Comparison of ENCODE assay signal across 1 cellular context in the genomic region with DNA sequence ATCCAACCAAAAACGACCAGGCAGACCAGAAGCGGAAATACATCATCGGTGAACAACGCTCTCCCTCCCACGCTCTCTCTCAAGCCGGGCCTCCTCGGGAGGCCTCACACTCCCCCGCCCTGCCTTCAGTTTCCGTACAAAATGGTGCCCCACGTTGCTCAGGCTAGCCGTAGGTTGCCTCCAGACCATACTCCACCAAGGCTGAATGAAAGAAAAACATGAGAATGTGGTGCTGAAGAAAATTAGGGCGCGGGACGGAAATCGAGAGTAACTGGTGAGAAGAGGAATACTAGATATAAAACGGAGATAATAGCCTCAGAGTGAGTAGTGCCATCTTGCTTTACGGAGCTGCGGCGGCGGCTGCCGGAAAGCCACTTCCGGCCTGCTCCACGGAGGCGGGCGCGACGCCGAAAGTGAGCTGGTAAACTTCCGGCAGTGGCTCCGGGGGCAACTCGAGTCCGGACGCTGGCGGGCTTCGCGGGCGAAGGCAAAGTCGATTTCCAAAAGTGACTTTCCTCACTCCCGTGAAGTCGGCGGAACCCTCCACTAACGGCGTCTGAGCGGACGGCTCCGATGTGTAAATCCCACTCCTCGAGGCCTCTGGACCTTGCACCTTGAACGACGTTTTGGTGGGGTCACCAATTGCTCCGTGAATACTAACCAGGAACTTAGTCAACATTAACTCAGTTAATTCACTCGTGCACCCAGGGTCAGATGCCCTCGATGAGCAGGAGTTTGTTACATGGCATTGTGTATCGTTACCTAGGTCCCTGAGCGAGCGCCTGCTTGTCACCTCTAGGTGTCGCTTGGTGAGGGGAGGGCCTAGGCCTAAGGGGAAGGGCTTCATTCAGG.
A peak's percentile ranks its signal among the peaks of the same experiment; 100 is the strongest.
TF ChIP-seq lines count a peak whose summit lies in the region.

TSS of gene SH3BP5L (minus strand) at position 7 of the 852 bp plus-strand sequence. CDS start 980 bp downstream, outside the sequence.

TF ChIP-seq in K562, 482 proteins besides CTCF, POLR2A, EP300 and RAD21 (continued from another document and continues in another):
- TF ChIP-seq, protein P1, sequence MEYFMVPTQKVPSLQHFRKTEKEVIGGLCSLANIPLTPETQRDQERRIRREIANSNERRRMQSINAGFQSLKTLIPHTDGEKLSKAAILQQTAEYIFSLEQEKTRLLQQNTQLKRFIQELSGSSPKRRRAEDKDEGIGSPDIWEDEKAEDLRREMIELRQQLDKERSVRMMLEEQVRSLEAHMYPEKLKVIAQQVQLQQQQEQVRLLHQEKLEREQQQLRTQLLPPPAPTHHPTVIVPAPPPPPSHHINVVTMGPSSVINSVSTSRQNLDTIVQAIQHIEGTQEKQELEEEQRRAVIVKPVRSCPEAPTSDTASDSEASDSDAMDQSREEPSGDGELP (CRISPR knock-in tag; IDR thresholded peaks at IDR 0.05; ENCODE audit: borderline replicate concordance): peak; percentile 42
- no peak for TF ChIP-seq PHB2 (IDR thresholded peaks at IDR 0.05; ENCODE audit: low read depth)
- TF ChIP-seq ZNF12 (CRISPR knock-in tag; IDR thresholded peaks at IDR 0.05): no peak
- peak; percentile 82 for TF ChIP-seq CXXC5 (CRISPR knock-in tag; IDR thresholded peaks at IDR 0.05)
- no peak for TF ChIP-seq SMAD2 (IDR thresholded peaks at IDR 0.05; ENCODE audit: low read depth, low read length)
- TF ChIP-seq ETS2 (tag; IDR thresholded peaks at IDR 0.05; ENCODE audit: borderline replicate concordance, poor library complexity, severe bottlenecking): no peak
- 0 out of 4 replicates have a peak, but pooled peaks of 1 of the 2 experiments have one; percentile 37 for TF ChIP-seq FOXA3 (CRISPR knock-in tag; conservative IDR thresholded peaks at IDR 0.05 in 1 of 2, IDR thresholded peaks at IDR 0.05 in 1 of 2)
- TF ChIP-seq TAF9B (IDR thresholded peaks at IDR 0.05; ENCODE audit: partially characterized antibody): peak; percentile 67
- no peak for TF ChIP-seq HIVEP1 (CRISPR knock-in tag; IDR thresholded peaks at IDR 0.05)
- TF ChIP-seq KLF1 (tag; IDR thresholded peaks at IDR 0.05): no peak; the same call in 1 of the 2 replicates
- TF ChIP-seq ZNF445 (CRISPR knock-in tag; IDR thresholded peaks at IDR 0.05; ENCODE audit: low read depth): no peak
- no peak for TF ChIP-seq ZNF449 (CRISPR knock-in tag; IDR thresholded peaks at IDR 0.05)
- no peak for TF ChIP-seq DNMT1 (IDR thresholded peaks at IDR 0.05)
- TF ChIP-seq RB1 (IDR thresholded peaks at IDR 0.05; ENCODE audit: low read depth): peak; percentile 47; the same call in 1 of the 2 replicates
- TF ChIP-seq RBBP5 (IDR thresholded peaks at IDR 0.05; ENCODE audit: borderline replicate concordance, insufficient read depth, low read length, poor library complexity, severe bottlenecking): peak; percentile 61
- no peak for TF ChIP-seq ZNF780A (CRISPR knock-in tag; IDR thresholded peaks at IDR 0.05)
- no peak; the same call in 1 of the 2 replicates for TF ChIP-seq TARDBP (IDR thresholded peaks at IDR 0.05)
- no peak for TF ChIP-seq TFE3 (CRISPR knock-in tag; IDR thresholded peaks at IDR 0.05)
- TF ChIP-seq GMEB1 (CRISPR knock-in tag; IDR thresholded peaks at IDR 0.05): peak; percentile 13; the same call in 1 of the 2 replicates
- TF ChIP-seq NEUROD1 (IDR thresholded peaks at IDR 0.05; ENCODE audit: borderline replicate concordance, low read depth, low read length, partially characterized antibody): peak; percentile 66
- no peak for TF ChIP-seq PCBP2 (IDR thresholded peaks at IDR 0.05; ENCODE audit: low read depth, low read length, poor library complexity, severe bottlenecking)
- TF ChIP-seq ZNF239 (CRISPR knock-in tag; IDR thresholded peaks at IDR 0.05): peak; percentile 42
- TF ChIP-seq ZNF217 (CRISPR knock-in tag; IDR thresholded peaks at IDR 0.05): no peak
- TF ChIP-seq RBFOX2 (IDR thresholded peaks at IDR 0.05; ENCODE audit: low read depth, low read length): peak; percentile 92
- TF ChIP-seq ELF2 (CRISPR knock-in tag; IDR thresholded peaks at IDR 0.05): peak; percentile 14; the same call in 1 of the 2 replicates
- TF ChIP-seq ZNF280B (CRISPR knock-in tag; IDR thresholded peaks at IDR 0.05): no peak
- TF ChIP-seq ZNF57 (CRISPR knock-in tag; IDR thresholded peaks at IDR 0.05): 0 out of 2 replicates have a peak, but pooled peaks have one; percentile 40
- TF ChIP-seq PTRF (tag; IDR thresholded peaks at IDR 0.05): no peak
- TF ChIP-seq, protein P2, sequence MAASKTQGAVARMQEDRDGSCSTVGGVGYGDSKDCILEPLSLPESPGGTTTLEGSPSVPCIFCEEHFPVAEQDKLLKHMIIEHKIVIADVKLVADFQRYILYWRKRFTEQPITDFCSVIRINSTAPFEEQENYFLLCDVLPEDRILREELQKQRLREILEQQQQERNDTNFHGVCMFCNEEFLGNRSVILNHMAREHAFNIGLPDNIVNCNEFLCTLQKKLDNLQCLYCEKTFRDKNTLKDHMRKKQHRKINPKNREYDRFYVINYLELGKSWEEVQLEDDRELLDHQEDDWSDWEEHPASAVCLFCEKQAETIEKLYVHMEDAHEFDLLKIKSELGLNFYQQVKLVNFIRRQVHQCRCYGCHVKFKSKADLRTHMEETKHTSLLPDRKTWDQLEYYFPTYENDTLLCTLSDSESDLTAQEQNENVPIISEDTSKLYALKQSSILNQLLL (CRISPR knock-in tag; IDR thresholded peaks at IDR 0.05; ENCODE audit: borderline replicate concordance): no peak
- TF ChIP-seq CBFA2T2 (conservative IDR thresholded peaks at IDR 0.05): no peak
- TF ChIP-seq ZNF507 (tag; conservative IDR thresholded peaks at IDR 0.05): no peak
- no peak for TF ChIP-seq MEIS2 (IDR thresholded peaks at IDR 0.05; ENCODE audit: partially characterized antibody)
- TF ChIP-seq NR3C1 (CRISPR knock-in tag; IDR thresholded peaks at IDR 0.05): no peak
- TF ChIP-seq SP1 (CRISPR knock-in tag; IDR thresholded peaks at IDR 0.05): peak; percentile 80
- TF ChIP-seq ZNF699 (CRISPR knock-in tag; IDR thresholded peaks at IDR 0.05; ENCODE audit: insufficient replicate concordance): no peak
- no peak for TF ChIP-seq MIER1 (IDR thresholded peaks at IDR 0.05; ENCODE audit: low read depth)
- TF ChIP-seq NCOA2 (IDR thresholded peaks at IDR 0.05; ENCODE audit: partially characterized antibody in 2 of 2): no peak
- no peak for TF ChIP-seq MTA2 (IDR thresholded peaks at IDR 0.05; ENCODE audit: low read depth)
- TF ChIP-seq SFPQ (IDR thresholded peaks at IDR 0.05; ENCODE audit: low read depth, low read length): no peak
- TF ChIP-seq ZZZ3 (IDR thresholded peaks at IDR 0.05): peak; percentile 85
- no peak for TF ChIP-seq THRB (CRISPR knock-in tag; conservative IDR thresholded peaks at IDR 0.05)
- TF ChIP-seq, protein P3, sequence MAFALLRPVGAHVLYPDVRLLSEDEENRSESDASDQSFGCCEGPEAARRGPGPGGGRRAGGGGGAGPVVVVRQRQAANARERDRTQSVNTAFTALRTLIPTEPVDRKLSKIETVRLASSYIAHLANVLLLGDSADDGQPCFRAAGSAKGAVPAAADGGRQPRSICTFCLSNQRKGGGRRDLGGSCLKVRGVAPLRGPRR (CRISPR knock-in tag; IDR thresholded peaks at IDR 0.05): 0 out of 2 replicates have a peak, but pooled peaks have one; percentile 8
- peak; percentile 69 for TF ChIP-seq PHF20 (IDR thresholded peaks at IDR 0.05; ENCODE audit: partially characterized antibody)
- no peak for TF ChIP-seq GATA2 (CRISPR knock-in tag; IDR thresholded peaks at IDR 0.05)
- TF ChIP-seq SNAPC5 (CRISPR knock-in tag; IDR thresholded peaks at IDR 0.05): no peak
- no peak for TF ChIP-seq PHB (CRISPR knock-in tag; IDR thresholded peaks at IDR 0.05)
- TF ChIP-seq TEAD1 (CRISPR knock-in tag; IDR thresholded peaks at IDR 0.05): peak in 1 of 2 experiments; percentile 59; a peak in 1 of 4 replicates
- peak in 1 of 2 experiments; percentile 89; a peak in 2 of 3 replicates for TF ChIP-seq CBX3 (IDR thresholded peaks at IDR 0.05; ENCODE audit: borderline replicate concordance in 1 of 2, low read length in 2 of 2)
- TF ChIP-seq ZNF274 (IDR thresholded peaks at IDR 0.05; ENCODE audit: borderline replicate concordance, low read depth, low read length): no peak
- peak; percentile 73 for TF ChIP-seq MYC (IDR thresholded peaks at IDR 0.05; ENCODE audit: low read depth, low read length)
- no peak for TF ChIP-seq MYC (CRISPR knock-in tag; IDR thresholded peaks at IDR 0.05; ENCODE audit: borderline replicate concordance, low read depth)
- TF ChIP-seq HDAC6 (IDR thresholded peaks at IDR 0.05; ENCODE audit: low read depth, low read length): no peak
- peak; percentile 8 for TF ChIP-seq SP2 (IDR thresholded peaks at IDR 0.05; ENCODE audit: extremely low read depth, low read depth, low read length, poor library complexity, severe bottlenecking)
- peak; percentile 9 for TF ChIP-seq JUND (IDR thresholded peaks at IDR 0.05; ENCODE audit: borderline replicate concordance, low read depth, low read length)
- TF ChIP-seq JUND (tag; IDR thresholded peaks at IDR 0.05; ENCODE audit: borderline replicate concordance, low read depth, low read length): peak; percentile 31; the same call in 1 of the 3 replicates
- peak; percentile 24; the same call in 1 of the 2 replicates for TF ChIP-seq LEF1 (IDR thresholded peaks at IDR 0.05)
- no peak for TF ChIP-seq ZNF184 (CRISPR knock-in tag; IDR thresholded peaks at IDR 0.05)
- TF ChIP-seq SIX5 (IDR thresholded peaks at IDR 0.05; ENCODE audit: borderline replicate concordance in 1 of 2, insufficient read depth in 1 of 2, low read depth in 1 of 2, low read length in 2 of 2): peak; percentile 53 to 54; a peak in 3 of 4 replicates
